8 cellular contexts compared by ENCODE assay signal in the genomic region with DNA sequence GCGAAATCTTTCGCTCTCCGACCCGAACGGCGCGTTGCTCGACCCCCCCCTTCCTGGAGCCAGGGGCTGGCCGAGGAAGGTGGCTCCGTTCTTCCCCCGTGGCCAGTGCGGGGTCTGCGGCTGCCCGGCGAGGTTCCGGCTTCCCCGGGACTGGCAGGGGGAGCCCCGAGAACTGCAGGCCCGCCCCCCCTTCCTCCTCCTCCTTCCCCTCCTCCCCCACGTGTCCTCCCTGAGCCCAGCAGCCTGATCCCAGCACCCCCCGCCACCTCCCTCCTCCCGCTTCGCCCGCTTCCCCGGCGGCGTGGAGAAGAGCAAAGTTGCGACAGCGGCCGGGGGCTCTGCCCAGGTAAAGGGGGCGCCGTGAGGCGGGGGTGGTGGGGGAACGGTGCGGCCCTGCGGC. TPM values are rescaled to one million over a fixed set of nuclear protein-coding genes. Genes with fewer than 3 reads are reported as not detected.
DNase-seq lines count a peak whose midpoint lies in the region; ATAC-seq and TF ChIP-seq lines count a peak whose summit lies in the region.

No MANE protein-coding gene starts in this region.

- no peaks in the 10 kb centered on the region for H3K36me3 ChIP-seq in GM23338 (ENCODE audit: insufficient read depth)
- H3K36me3 ChIP-seq in spleen, result no peaks in the 10 kb centered on the region

- WGBS in spleen, 5 donors, result 0 to 67% (median 2%) methylated on average over 5 to 35 of the region's 36 CpGs

- H3F3A ChIP-seq in GM23338 (replicated peaks; ENCODE audit: low read depth), result no peaks in the 10 kb centered on the region

- H3K4me3 Mint-ChIP-seq in GM23338, result no peak overlapping the region; the same call in 2 of the 3 replicates
- H3K4me3 Mint-ChIP-seq in activated CD4-positive, alpha-beta memory T cell treated with anti-CD3 and anti-CD28 coated beads for 36 hours, result peak overlapping the region; percentile 20

- DNase-seq in GM23338 (ENCODE audit: low spot score) (no peak), left ventricle myocardium superior (peak; percentile 51), spleen (peak; percentile 87), AG08396 (ENCODE audit: low spot score) (no peak)
- peak; percentile 46 for DNase-seq in activated CD4-positive, alpha-beta memory T cell treated with anti-CD3 and anti-CD28 coated beads for 36 hours

- no peaks in the 10 kb centered on the region for H3K79me2 ChIP-seq in GM23338 (replicated peaks; ENCODE audit: insufficient read depth)

- peaks cover 71% of the 10 kb centered on the region for H3K27me3 ChIP-seq in GM23338 (ENCODE audit: insufficient read depth)
- no peaks in the 10 kb centered on the region for H3K27me3 ChIP-seq in spleen (replicated peaks in 1 of 7)

- TF ChIP-seq CTCF in GM23338 (conservative IDR thresholded peaks at IDR 0.05; ENCODE audit: low read depth in 2 of 2), result no peak
- TF ChIP-seq CTCF in spleen (IDR thresholded peaks at IDR 0.05 in 8 of 11, conservative IDR thresholded peaks at IDR 0.05 in 3 of 11), result no peak

- TF ChIP-seq POLR2A in spleen (IDR thresholded peaks at IDR 0.05), result no peak

- ATAC-seq in GM23338, result peak; percentile 3
- peak; percentile 16 for ATAC-seq in left ventricle myocardium superior
- ATAC-seq in HG03439 (IDR thresholded peaks at IDR 0.05; ENCODE audit: unreplicated experiment), result no peak
- no peak for ATAC-seq in esophagus mucosa
- no peak for ATAC-seq in GM21737 (IDR thresholded peaks at IDR 0.05; ENCODE audit: unreplicated experiment)

- no peak overlapping the region for H2AFZ ChIP-seq in GM23338

- POLR2A ChIA-PET in activated CD4-positive, alpha-beta memory T cell treated with anti-CD3 and anti-CD28 coated beads for 36 hours (lab: Charles Lee), result no interaction called here

- H3K27ac ChIP-seq in GM23338 (ENCODE audit: low read depth) (no peak overlapping the region), spleen (peak overlapping the region in 4 of 8 donors; percentile 33 to 59 (median 55))

- no peaks in the 10 kb centered on the region for H3K9me2 ChIP-seq in GM23338 (ENCODE audit: insufficient read depth)

- peaks cover 4% of the 10 kb centered on the region for H3K4me1 Mint-ChIP-seq in GM23338
- peaks cover 5% of the 10 kb centered on the region for H3K4me1 Mint-ChIP-seq in activated CD4-positive, alpha-beta memory T cell treated with anti-CD3 and anti-CD28 coated beads for 36 hours (ENCODE audit: low read depth)

- no peak overlapping the region for H3K27ac Mint-ChIP-seq in GM23338
- H3K27ac Mint-ChIP-seq in activated CD4-positive, alpha-beta memory T cell treated with anti-CD3 and anti-CD28 coated beads for 36 hours, result no peak overlapping the region

- H3K4me1 ChIP-seq in GM23338 (ENCODE audit: insufficient read depth), result no peaks in the 10 kb centered on the region; the same call in 1 of the 2 replicates
- peaks cover 0 to 27% (median 5%) of the 10 kb centered on the region in 6 donors for H3K4me1 ChIP-seq in spleen

- H4K20me1 ChIP-seq in GM23338 (replicated peaks; ENCODE audit: insufficient read depth), result 0 out of 2 replicates have a peak, but pooled peaks cover under 1% of the 10 kb centered on the region

- H3K4me2 ChIP-seq in GM23338, result peak overlapping the region; percentile 43; the same call in 1 of the 2 replicates

- CTCF ChIA-PET in activated CD4-positive, alpha-beta memory T cell treated with anti-CD3 and anti-CD28 coated beads for 36 hours (lab: Charles Lee), result no interaction called here

- peaks cover 44% of the 10 kb centered on the region for H3K27me3 Mint-ChIP-seq in GM23338 (ENCODE audit: insufficient read depth, low read depth, poor library complexity)
- no peaks in the 10 kb centered on the region for H3K27me3 Mint-ChIP-seq in activated CD4-positive, alpha-beta memory T cell treated with anti-CD3 and anti-CD28 coated beads for 36 hours

- no peaks in the 10 kb centered on the region for H3K36me3 Mint-ChIP-seq in GM23338 (ENCODE audit: low read depth)
- H3K36me3 Mint-ChIP-seq in activated CD4-positive, alpha-beta memory T cell treated with anti-CD3 and anti-CD28 coated beads for 36 hours, result no peaks in the 10 kb centered on the region

- H3K9me3 Mint-ChIP-seq in GM23338, result no peaks in the 10 kb centered on the region
- no peaks in the 10 kb centered on the region for H3K9me3 Mint-ChIP-seq in activated CD4-positive, alpha-beta memory T cell treated with anti-CD3 and anti-CD28 coated beads for 36 hours

- no peaks in the 10 kb centered on the region for H3K9me3 ChIP-seq in spleen

- intact Hi-C loops in activated CD4-positive, alpha-beta memory T cell treated with anti-CD3 and anti-CD28 coated beads for 36 hours (cut with micrococcal nuclease), result loop anchor here (5.0 kb wide), 1 partner anchor 203 kb away; a partner anchor contains a TSS
- intact Hi-C loops in left ventricle myocardium superior (cut with micrococcal nuclease) (no loop called here), spleen (cut with DNase I; ENCODE audit: low total_unique reads) (no loop called here)

- peak overlapping the region; percentile 40; the same call in 1 of the 2 replicates for H3K4me3 ChIP-seq in GM23338
- H3K4me3 ChIP-seq in spleen, result peak overlapping the region in 2 of 8 donors; percentile 43 to 48

TF ChIP-seq in GM23338, 12 proteins besides CTCF, POLR2A, EP300 and RAD21:
- peak; percentile 27 for TF ChIP-seq EZH2 (IDR thresholded peaks at IDR 0.05; ENCODE audit: low read depth, unreplicated experiment)
- no peak for TF ChIP-seq STAT1 (IDR thresholded peaks at IDR 0.05; ENCODE audit: unreplicated experiment)

RNA-seq across cellular contexts. Expression of a gene that starts 2.4 kb away (rescaled TPM):
- total RNA-seq in GM23338 (2014; rRNA removed; shearing (Covaris generic)), result 2.2 and 2.6 TPM in 2 replicates
- polyA plus RNA-seq in GM23338 (2016; fragmentation: Nextera tagmentation; extraction: Ambion mirVana) (2.3 and 2.7 TPM in 2 replicates), spleen (1 to 10 TPM in 1 of 3 donors, under 1 TPM in 2; 0.85 to 3.5 (median 0.86) TPM)
- 10 to 100 TPM in 1 of 2 experiments, 1 to 10 TPM in 1; 9.2 to 10.5 TPM for total RNA-seq in activated CD4-positive, alpha-beta memory T cell treated with anti-CD3 and anti-CD28 coated beads for 36 hours
- total RNA-seq in left ventricle myocardium superior (12.4 TPM), spleen (10 to 100 TPM in 5 of 7 donors, 1 to 10 TPM in 2; 6.5 to 18.1 (median 16.6) TPM), esophagus mucosa (2.6 TPM)

Comparison
In these comparisons a context has a peak if more than half of its experiments do, and no peak if none do; other contexts are left out.
1. ATAC-seq: peak in GM23338 (single experiment) and left ventricle myocardium superior (single experiment); none in HG03439 (single experiment), esophagus mucosa (single experiment) and GM21737 (single experiment).
2. DNase-seq: peak in activated CD4-positive, alpha-beta memory T cell treated with anti-CD3 and anti-CD28 coated beads for 36 hours (single experiment), left ventricle myocardium superior (single experiment) and spleen (single experiment); none in GM23338 (single experiment) and AG08396 (single experiment).